Comparison of ENCODE assay signal across 37 cellular contexts in genomic region chr10:33843379-33843778, GRCh38.
DNase-seq lines count a peak whose midpoint lies in the region; ATAC-seq, FAIRE-seq and TF ChIP-seq lines count a peak whose summit lies in the region.
"Had no signal": no experiment of that assay in that cellular context is flagged by ENCODE, and none has a peak within 500 bp of the region (broad histone marks: within the 10 kb centered on the region; RNA-seq: fewer than 3 reads in every experiment).

No MANE protein-coding gene starts in this region.

- H3K9ac ChIP-seq in HepG2 (ENCODE audit: insufficient read depth, low read depth, low read length) (no peak overlapping the region), K562 (ENCODE audit: insufficient read depth in 1 of 2, low read depth in 2 of 2, low read length in 2 of 2) (no peak overlapping the region)
- H3K9ac ChIP-seq: BLaER1; BLaER1 treated with 17β-estradiol and CSF1 and Interleukin-3, amounts not matched to agents 10 nM and 100 nM had no signal

- no peaks in the 10 kb centered on the region for H3K79me2 ChIP-seq in HepG2 (ENCODE audit: insufficient read depth, low read length)
- H3K79me2 ChIP-seq in K562 (ENCODE audit: control insufficient read depth, insufficient read depth, low read length), result no peaks in the 10 kb centered on the region

- in situ Hi-C loops in HepG2 (cut with HindIII; ENCODE audit: extremely low pct_ligation_motif_present, low pct_unique_long_range_greater_than_20kb) (no loop called here), K562 (cut with MboI) (loop anchor here (25.0 kb wide), 1 partner anchor 794 kb away; no protein-coding TSS in a partner anchor)

- no peaks in the 10 kb centered on the region for H3K4me1 Mint-ChIP-seq in nephron progenitor cell
- H3K4me1 Mint-ChIP-seq: B cell; CD14-positive monocyte; CD4-positive, CD25-positive, alpha-beta regulatory T cell; CD8-positive, alpha-beta memory T cell had no signal

- POLR2A ChIA-PET in HepG2 (lab: Yijun Ruan, JAX) (no interaction called here), HEK293 (lab: Yijun Ruan, JAX) (no interaction called here), K562 (lab: Yijun Ruan, JAX) (no interaction called here)

- H3K36me3 Mint-ChIP-seq in nephron progenitor cell (ENCODE audit: low read depth), result peaks cover 21% of the 10 kb centered on the region
- H3K36me3 Mint-ChIP-seq: CD14-positive monocyte; CD4-positive, alpha-beta memory T cell; CD4-positive, CD25-positive, alpha-beta regulatory T cell; CD8-positive, alpha-beta T cell had no signal

- TF ChIP-seq RAD21 in HepG2 (CRISPR knock-in tag; IDR thresholded peaks at IDR 0.05), result no peak
- TF ChIP-seq RAD21 in K562 (CRISPR knock-in tag; conservative IDR thresholded peaks at IDR 0.05 in 1 of 2, IDR thresholded peaks at IDR 0.05 in 1 of 2), result no peak

- FAIRE-seq in HepG2 (lab: Jason Lieb, UNC) (no peak), K562 (lab: Jason Lieb, UNC) (no peak)
- FAIRE-seq: A204.1, A549, D721Med had no signal

- H3K4me3 Mint-ChIP-seq in nephron progenitor cell, result no peak overlapping the region
- H3K4me3 Mint-ChIP-seq: B cell; CD14-positive monocyte; CD4-positive, alpha-beta memory T cell; CD4-positive, alpha-beta T cell; CD4-positive, CD25-positive, alpha-beta regulatory T cell; CD8-positive, alpha-beta memory T cell; CD8-positive, alpha-beta T cell had no signal

- peaks cover 4% of the 10 kb centered on the region for H3K27me3 Mint-ChIP-seq in nephron progenitor cell (ENCODE audit: low read depth, poor library complexity)
- H3K27me3 Mint-ChIP-seq: B cell; CD4-positive, CD25-positive, alpha-beta regulatory T cell had no signal

- no peak for DNase-seq in HepG2 (ENCODE audit: low spot score)
- no peak for DNase-seq in right lobe of liver
- no peak for DNase-seq in K562 (ENCODE audit: extremely low read depth in 1 of 4, low spot score in 3 of 4)
- peak; percentile 31 for DNase-seq in esophagus muscularis mucosa (ENCODE audit: extremely low spot score)
- no peak for DNase-seq in nephron progenitor cell
- DNase-seq: 8988T; ACHN; AML-193; BE2C; C1 segment of cervical spinal cord; Caco-2; Calu3; CD4-positive, alpha-beta memory T cell; CD4-positive, alpha-beta T cell; CD4-positive, CD25-positive, alpha-beta regulatory T cell; CD8-positive, alpha-beta memory T cell; CD8-positive, alpha-beta T cell; COR-L47; DMS 273 treated with DMSO at 0.1 percent for 48 hours; DMS153; DMS53; DMS79; DMS79 treated with DMSO at 0.1 percent for 48 hours; DND-41; EL had no signal

- H3K4me3 ChIP-seq in HepG2 (replicated peaks in 1 of 3; ENCODE audit: insufficient read depth in 1 of 3, low read depth in 2 of 3, low read length in 3 of 3), result no peak overlapping the region
- no peak overlapping the region for H3K4me3 ChIP-seq in right lobe of liver
- no peak overlapping the region for H3K4me3 ChIP-seq in HEK293 (ENCODE audit: low read depth, low read length)
- no peak overlapping the region for H3K4me3 ChIP-seq in K562
- H3K4me3 ChIP-seq in esophagus muscularis mucosa, result no peak overlapping the region
- H3K4me3 ChIP-seq: A549; BLaER1; BLaER1 treated with 17β-estradiol and CSF1 and Interleukin-3, amounts not matched to agents 10 nM and 100 nM had no signal

- H3K9me3 ChIP-seq in HepG2 (ENCODE audit: low read length), result peaks cover 17% of the 10 kb centered on the region
- H3K9me3 ChIP-seq in right lobe of liver, result no peaks in the 10 kb centered on the region
- H3K9me3 ChIP-seq in HEK293 (ENCODE audit: control insufficient read depth, insufficient read depth, low read depth, low read length), result no peaks in the 10 kb centered on the region
- H3K9me3 ChIP-seq in K562 (replicated peaks; ENCODE audit: control insufficient read depth, insufficient read depth, low read depth, low read length), result no peaks in the 10 kb centered on the region
- H3K9me3 ChIP-seq in esophagus muscularis mucosa, result no peaks in the 10 kb centered on the region
- H3K9me3 ChIP-seq: BE2C had no signal

- H3K27me3 ChIP-seq in HepG2 (ENCODE audit: control insufficient read depth in 1 of 2, insufficient read depth in 2 of 2, low read length in 2 of 2) (no peaks in the 10 kb centered on the region), right lobe of liver (no peaks in the 10 kb centered on the region), K562 (ENCODE audit: control insufficient read depth in 2 of 2, insufficient read depth in 2 of 2, low read length in 2 of 2) (no peaks in the 10 kb centered on the region), esophagus muscularis mucosa (no peaks in the 10 kb centered on the region)
- H3K27me3 ChIP-seq: BE2C; BLaER1; BLaER1 treated with 17β-estradiol and CSF1 and Interleukin-3, amounts not matched to agents 10 nM and 100 nM had no signal

- H3K27ac ChIP-seq in HepG2 (ENCODE audit: extremely low read length, insufficient read depth, low read length) (no peak overlapping the region), right lobe of liver (no peak overlapping the region), HEK293 (ENCODE audit: extremely low read depth, low read depth, low read length) (no peak overlapping the region), K562 (ENCODE audit: extremely low read depth, low read depth, low read length) (no peak overlapping the region), esophagus muscularis mucosa (replicated peaks in 1 of 4) (no peak overlapping the region)
- H3K27ac ChIP-seq: 22Rv1; A549; BLaER1; BLaER1 treated with 17β-estradiol and CSF1 and Interleukin-3, amounts not matched to agents 10 nM and 100 nM; C4-2B had no signal

- peaks cover 51% of the 10 kb centered on the region for H3K9me3 Mint-ChIP-seq in nephron progenitor cell

- no peaks in the 10 kb centered on the region for H3K9me1 ChIP-seq in K562 (ENCODE audit: control insufficient read depth, insufficient read depth, low read length)

- no peaks in the 10 kb centered on the region for H3K4me1 ChIP-seq in HepG2 (ENCODE audit: insufficient read depth, low read length)
- no peaks in the 10 kb centered on the region for H3K4me1 ChIP-seq in right lobe of liver
- no peaks in the 10 kb centered on the region for H3K4me1 ChIP-seq in HEK293 (ENCODE audit: control insufficient read depth, insufficient read depth, low read length)
- H3K4me1 ChIP-seq in K562 (replicated peaks in 1 of 2; ENCODE audit: control insufficient read depth in 2 of 2, insufficient read depth in 2 of 2, low read length in 2 of 2), result no peaks in the 10 kb centered on the region
- no peaks in the 10 kb centered on the region for H3K4me1 ChIP-seq in esophagus muscularis mucosa
- H3K4me1 ChIP-seq: A549; BE2C; BLaER1; BLaER1 treated with 17β-estradiol and CSF1 and Interleukin-3, amounts not matched to agents 10 nM and 100 nM; Caco-2 had no signal

- TF ChIP-seq EP300 in HepG2 (IDR thresholded peaks at IDR 0.05; ENCODE audit: low read depth in 2 of 2, low read length in 2 of 2), result no peak
- TF ChIP-seq EP300 in HepG2 (CRISPR knock-in tag; IDR thresholded peaks at IDR 0.05; ENCODE audit: borderline replicate concordance), result no peak
- TF ChIP-seq EP300 in K562 (IDR thresholded peaks at IDR 0.05; ENCODE audit: low read length), result no peak
- TF ChIP-seq EP300 in esophagus muscularis mucosa (IDR thresholded peaks at IDR 0.05), result no peak

- intact Hi-C loops in HepG2 (cut with micrococcal nuclease; ENCODE audit: unreplicated experiment) (no loop called here), right lobe of liver (cut with DNase I) (no loop called here), K562 (cut with micrococcal nuclease) (no loop called here), esophagus muscularis mucosa (cut with DNase I) (no loop called here)

- H3K36me3 ChIP-seq in HepG2 (replicated peaks in 1 of 2; ENCODE audit: control insufficient read depth in 1 of 2, insufficient read depth in 2 of 2, low read length in 2 of 2) (no peaks in the 10 kb centered on the region), right lobe of liver (no peaks in the 10 kb centered on the region), HEK293 (ENCODE audit: control insufficient read depth in 2 of 2, insufficient read depth in 1 of 2, low read length in 2 of 2) (no peaks in the 10 kb centered on the region), K562 (ENCODE audit: control insufficient read depth, insufficient read depth, low read length) (no peaks in the 10 kb centered on the region), esophagus muscularis mucosa (no peaks in the 10 kb centered on the region)
- H3K36me3 ChIP-seq: BE2C; BLaER1; BLaER1 treated with 17β-estradiol and CSF1 and Interleukin-3, amounts not matched to agents 10 nM and 100 nM had no signal

- no peaks in the 10 kb centered on the region for H4K20me1 ChIP-seq in HepG2 (ENCODE audit: insufficient read depth, low read length)
- H4K20me1 ChIP-seq in K562 (replicated peaks; ENCODE audit: control insufficient read depth, insufficient read depth, low read length), result no peaks in the 10 kb centered on the region
- H4K20me1 ChIP-seq: BLaER1; BLaER1 treated with 17β-estradiol and CSF1 and Interleukin-3, amounts not matched to agents 10 nM and 100 nM had no signal

- ATAC-seq in HepG2 (no peak), right lobe of liver (no peak), K562 (no peak), GM18502 (IDR thresholded peaks at IDR 0.05; ENCODE audit: poor library complexity, unreplicated experiment) (no peak)
- no peak for ATAC-seq in activated CD4-positive, CD25-positive, alpha-beta regulatory T cell treated with anti-CD3 and anti-CD28 coated beads, Interleukin-2, amount 50 U/mL, for 24 hours
- ATAC-seq: A549; CD8-positive, alpha-beta T cell had no signal

- CTCF ChIA-PET in HepG2 (lab: Yijun Ruan, JAX; ENCODE audit: low intra/inter-chr PET ratio, low total read pairs), result no interaction called here
- CTCF ChIA-PET in HEK293 (lab: Yijun Ruan, JAX), result no interaction called here
- CTCF ChIA-PET in K562 (lab: Yijun Ruan, JAX; ENCODE audit: low intra/inter-chr PET ratio), result no interaction called here

- no peak for TF ChIP-seq POLR2A in HepG2 (IDR thresholded peaks at IDR 0.05; ENCODE audit: insufficient read depth in 1 of 2, low read depth in 2 of 2, low read length in 2 of 2)
- no peak for TF ChIP-seq POLR2A in right lobe of liver (IDR thresholded peaks at IDR 0.05)
- no peak for TF ChIP-seq POLR2A in K562 (conservative IDR thresholded peaks at IDR 0.05)
- TF ChIP-seq POLR2A in esophagus muscularis mucosa (IDR thresholded peaks at IDR 0.05; ENCODE audit: low read depth), result no peak

- TF ChIP-seq CTCF in HepG2 (CRISPR knock-in tag; IDR thresholded peaks at IDR 0.05) (no peak), right lobe of liver (IDR thresholded peaks at IDR 0.05) (no peak), HEK293 (tag by site-specific recombination; IDR thresholded peaks at IDR 0.05) (no peak), K562 (IDR thresholded peaks at IDR 0.05 in 2 of 3, conservative IDR thresholded peaks at IDR 0.05 in 1 of 3; ENCODE audit: insufficient read depth in 2 of 3, low read depth in 1 of 3, low read length in 3 of 3) (no peak), esophagus muscularis mucosa (IDR thresholded peaks at IDR 0.05) (no peak), nephron progenitor cell (IDR thresholded peaks at IDR 0.05) (no peak)

- H3K4me2 ChIP-seq in HepG2 (ENCODE audit: low read depth, low read length) (no peak overlapping the region), K562 (ENCODE audit: insufficient read depth, low read length) (no peak overlapping the region)
- H3K4me2 ChIP-seq: A549; BLaER1; BLaER1 treated with 17β-estradiol and CSF1 and Interleukin-3, amounts not matched to agents 10 nM and 100 nM had no signal

- BruUV-seq in HepG2 (replicated peaks; lab: Mats Ljungman, UMichigan), result no TSS peak
- no TSS peak for BruUV-seq in K562 (replicated peaks; lab: Mats Ljungman, UMichigan)

- H3K27ac Mint-ChIP-seq in nephron progenitor cell, result no peak overlapping the region
- H3K27ac Mint-ChIP-seq: B cell; CD14-positive monocyte; CD4-positive, alpha-beta T cell; CD4-positive, CD25-positive, alpha-beta regulatory T cell; CD8-positive, alpha-beta memory T cell; CD8-positive, alpha-beta T cell had no signal

- no peak overlapping the region for H2AFZ ChIP-seq in HepG2 (ENCODE audit: low read length)
- H2AFZ ChIP-seq in K562 (ENCODE audit: low read depth, low read length), result no peak overlapping the region

- WGBS in HepG2 (ENCODE audit: low lambda C conversion rate), result 13% methylated on average over 3 of the region's 3 CpGs
- 75% methylated on average over 2 of the region's 3 CpGs for WGBS in right lobe of liver (ENCODE audit: insufficient coverage, low coverage, low lambda C conversion rate, missing lambda C conversion rate)
- 2% methylated on average over 3 of the region's 3 CpGs for WGBS in K562 (ENCODE audit: insufficient coverage, low coverage, missing lambda C conversion rate)
- WGBS in esophagus muscularis mucosa, result 93% methylated on average over 3 of the region's 3 CpGs

Comparison
In these comparisons a context has a peak if more than half of its experiments do, and no peak if none do; other contexts are left out.
1. Of the 241 proteins assayed by ChIP-seq in both HepG2 and K562: peak only in HepG2: MNT; only in K562: none; in both: ZNF431; in neither: 239.